8 cellular contexts compared by ENCODE assay signal in genomic region chr11:107565955-107566501, GRCh38. TPM values are rescaled to one million over a fixed set of nuclear protein-coding genes. Genes with fewer than 3 reads are reported as not detected.
DNase-seq lines count a peak whose midpoint lies in the region; ATAC-seq and TF ChIP-seq lines count a peak whose summit lies in the region.
"Not testable (repeated sequence)": the region's sequence is repeated elsewhere in the genome, so short reads cannot be mapped to it uniquely, and the experiment has no call there.

No MANE protein-coding gene starts in this region.

- TF ChIP-seq CTCF in OCI-LY3 (IDR thresholded peaks at IDR 0.05; ENCODE audit: low read depth, low read length); thyroid gland (IDR thresholded peaks at IDR 0.05): not testable (repeated sequence)

- not testable (repeated sequence) for H3K9me3 Mint-ChIP-seq in activated T-cell treated with anti-CD3 and anti-CD28 coated beads, Interleukin-2, amount 50 U/mL, for 72 hours

- peak; percentile 61 for DNase-seq in ELR (ENCODE audit: low read depth)
- DNase-seq in activated T-cell treated with anti-CD3 and anti-CD28 coated beads, Interleukin-2, amount 50 U/mL, for 72 hours; thyroid gland: not testable (repeated sequence)

- not testable (repeated sequence) for TF ChIP-seq POLR2A in thyroid gland (IDR thresholded peaks at IDR 0.05)

- peak overlapping the region; percentile 99 for H3K4me2 ChIP-seq in OCI-LY3 (ENCODE audit: low read length)

- peak; percentile 1 for ATAC-seq in HG02884 (IDR thresholded peaks at IDR 0.05; ENCODE audit: unreplicated experiment)
- not testable (repeated sequence) for ATAC-seq in activated T-cell treated with anti-CD3 and anti-CD28 coated beads, Interleukin-2, amount 50 U/mL, for 72 hours (replicated peaks in 1 of 2)

- peaks cover 17% of the 10 kb centered on the region for H3K79me2 ChIP-seq in OCI-LY3 (ENCODE audit: low read length)

- 58% methylated on average over 9 of the region's 9 CpGs for WGBS in thyroid gland, 2 donors

- H3K4me3 ChIP-seq in OCI-LY3 (ENCODE audit: low read length) (peak overlapping the region; percentile 98), duodenal mucosa (ENCODE audit: low read depth in 1 of 2, low read length in 2 of 2) (peak overlapping the region; percentile 87 to 98), iPS-20b (ENCODE audit: low read length) (peak overlapping the region; percentile 96), neuron (ENCODE audit: low read length) (peak overlapping the region; percentile 88), thyroid gland (replicated peaks in 1 of 3) (peak overlapping the region in 2 of 3 donors; percentile 35 to 52)

- H3K27ac Mint-ChIP-seq in activated T-cell treated with anti-CD3 and anti-CD28 coated beads, Interleukin-2, amount 50 U/mL, for 72 hours, result peak overlapping the region; percentile 76

- H3K27ac ChIP-seq in OCI-LY3 (ENCODE audit: low read length), result peak overlapping the region; percentile 81
- not testable (repeated sequence) for H3K27ac ChIP-seq in duodenal mucosa (ENCODE audit: low read depth, low read length)
- peak overlapping the region; percentile 9 for H3K27ac ChIP-seq in iPS-20b (ENCODE audit: low read length)
- peak overlapping the region in 2 of 3 donors; percentile 70 to 79 for H3K27ac ChIP-seq in thyroid gland

- H3K27me3 Mint-ChIP-seq in activated T-cell treated with anti-CD3 and anti-CD28 coated beads, Interleukin-2, amount 50 U/mL, for 72 hours (ENCODE audit: low read depth), result not testable (repeated sequence)

- H3K4me1 ChIP-seq in OCI-LY3 (ENCODE audit: low read length) (peaks cover 43% of the 10 kb centered on the region), duodenal mucosa (ENCODE audit: control insufficient read depth in 1 of 2, insufficient read depth in 2 of 2, low read length in 2 of 2) (peaks cover 8 to 18% of the 10 kb centered on the region in 2 donors), neuron (ENCODE audit: insufficient read depth, low read length) (peaks cover 19% of the 10 kb centered on the region), thyroid gland (peaks cover 12% of the 10 kb centered on the region in 2 donors)
- not testable (repeated sequence) for H3K4me1 ChIP-seq in iPS-20b (ENCODE audit: insufficient read depth, low read length)

- H4K20me1 ChIP-seq in OCI-LY3 (ENCODE audit: insufficient read depth, low read length), result not testable (repeated sequence)

- peak overlapping the region; percentile 98 for H2AFZ ChIP-seq in OCI-LY3 (ENCODE audit: low read depth, low read length)
- peak overlapping the region; percentile 71 for H2AFZ ChIP-seq in neuron (ENCODE audit: low read depth, low read length)

- peaks cover 53% of the 10 kb centered on the region for H3K4me1 Mint-ChIP-seq in activated T-cell treated with anti-CD3 and anti-CD28 coated beads, Interleukin-2, amount 50 U/mL, for 72 hours (ENCODE audit: low read depth)

- H3K9me3 ChIP-seq in OCI-LY3 (ENCODE audit: insufficient read depth, low read length); duodenal mucosa (ENCODE audit: control insufficient read depth in 1 of 2, low read length in 2 of 2); iPS-20b (ENCODE audit: insufficient read depth, low read depth, low read length); neuron (ENCODE audit: low read length); thyroid gland: not testable (repeated sequence)

- intact Hi-C loops in thyroid gland (cut with DNase I), result not testable (repeated sequence)

- H3K4me3 Mint-ChIP-seq in activated T-cell treated with anti-CD3 and anti-CD28 coated beads, Interleukin-2, amount 50 U/mL, for 72 hours, result peak overlapping the region; percentile 87 to 95

- not testable (repeated sequence) for H3K36me3 Mint-ChIP-seq in activated T-cell treated with anti-CD3 and anti-CD28 coated beads, Interleukin-2, amount 50 U/mL, for 72 hours (ENCODE audit: insufficient read depth in 2 of 2)

- not testable (repeated sequence) for H3K36me3 ChIP-seq in OCI-LY3 (replicated peaks; ENCODE audit: low read depth, low read length); duodenal mucosa (ENCODE audit: control insufficient read depth in 1 of 2, insufficient read depth in 2 of 2, low read length in 2 of 2); iPS-20b (ENCODE audit: insufficient read depth, low read depth, low read length); neuron (ENCODE audit: insufficient read depth, low read length); thyroid gland

- H3K9ac ChIP-seq in OCI-LY3 (ENCODE audit: low read length) (peak overlapping the region; percentile 82), duodenal mucosa (ENCODE audit: low read depth in 1 of 2, low read length in 2 of 2) (peak overlapping the region; percentile 72 to 92), iPS-20b (ENCODE audit: low read depth, low read length) (peak overlapping the region; percentile 93)

- not testable (repeated sequence) for H3K27me3 ChIP-seq in OCI-LY3 (ENCODE audit: low read depth, low read length); duodenal mucosa (ENCODE audit: control insufficient read depth in 1 of 2, insufficient read depth in 2 of 2, low read length in 2 of 2); iPS-20b (ENCODE audit: insufficient read depth, low read length); neuron (ENCODE audit: insufficient read depth, low read length); thyroid gland

RNA-seq across cellular contexts. Expression of gene ALKBH8, which starts 0.5 kb away (rescaled TPM):
- 10 to 100 TPM; 12.8 TPM for total RNA-seq in activated T-cell treated with anti-CD3 and anti-CD28 coated beads, Interleukin-2, amount 50 U/mL, for 72 hours
- total RNA-seq in thyroid gland, result 10 to 100 TPM in 3 of 4 donors, 1 to 10 TPM in 1; 7.4 to 11.6 (median 10.9) TPM

RNA-seq across cellular contexts. Expression of gene ELMOD1, which starts 24.9 kb away (rescaled TPM):
- not detected for total RNA-seq in activated T-cell treated with anti-CD3 and anti-CD28 coated beads, Interleukin-2, amount 50 U/mL, for 72 hours
- not detected for total RNA-seq in thyroid gland

Comparison
In these comparisons a context has a peak if more than half of its experiments do, and no peak if none do; other contexts are left out.
1. H3K4me3 ChIP-seq: peak in every context shown above with its lines; median percentile 98 in OCI-LY3; 96 in iPS-20b; 92 in duodenal mucosa; 88 in neuron; 44 in thyroid gland.